ENCODE assay signal across 15 cellular contexts in genomic region chr7:36870625-36871354, GRCh38.
"Had no signal": no experiment of that assay in that cellular context is flagged by ENCODE, and none has a peak within 500 bp of the region (broad histone marks: within the 10 kb centered on the region; RNA-seq: fewer than 3 reads in every experiment).

No MANE protein-coding gene starts in this region.

- H3K4me3 Mint-ChIP-seq: naive B cell had no signal

- H3K9me3 ChIP-seq: ascending aorta, breast epithelium, gastrocnemius medialis, heart right ventricle had no signal

- H3K36me3 ChIP-seq: ascending aorta, breast epithelium, gastrocnemius medialis had no signal

- DNase-seq: activated CD4-positive, CD25-positive, alpha-beta regulatory T cell treated with anti-CD3 and anti-CD28 coated beads, Interleukin-2, amount 50 U/mL, for 72 hours; activated CD8-positive, alpha-beta memory T cell treated with anti-CD3 and anti-CD28 coated beads for 24 hours; activated gamma-delta T cell; dermis blood vessel endothelial cell; gastrocnemius medialis; heart right ventricle; left cardiac atrium; naive B cell; SHP77 treated with DMSO at 0.1 percent for 48 hours; stimulated activated CD4-positive, alpha-beta T cell treated with anti-CD3 and anti-CD28 coated beads, Interleukin-1b, Interleukin-23, amount 100 ng/mL, for 48 hours; T-helper 9 cell had no signal

- H3K4me3 ChIP-seq: ascending aorta, breast epithelium, gastrocnemius medialis, heart right ventricle, lung had no signal

- H3K27me3 ChIP-seq: ascending aorta, breast epithelium, gastrocnemius medialis, heart right ventricle had no signal

- H3K27ac ChIP-seq: ascending aorta, breast epithelium, epithelial cell of prostate, gastrocnemius medialis, heart right ventricle had no signal

- H3K4me1 ChIP-seq: ascending aorta, breast epithelium, gastrocnemius medialis, heart right ventricle had no signal

- ATAC-seq: gastrocnemius medialis, heart right ventricle, left cardiac atrium had no signal

- H3K27me3 Mint-ChIP-seq: naive B cell had no signal
